ENCODE assay signal across 15 cellular contexts in genomic region chr15:52102468-52102867, GRCh38. TPM values are rescaled to one million over a fixed set of nuclear protein-coding genes. Genes with fewer than 3 reads are reported as not detected.
DNase-seq lines count a peak whose midpoint lies in the region; ATAC-seq and TF ChIP-seq lines count a peak whose summit lies in the region.
"Had no signal": no experiment of that assay in that cellular context is flagged by ENCODE, and none has a peak within 500 bp of the region (broad histone marks: within the 10 kb centered on the region; RNA-seq: fewer than 3 reads in every experiment).

No MANE protein-coding gene starts in this region.

- 0 out of 4 replicates have a peak, but pooled peaks cover 0 to 4% of the 10 kb centered on the region in 2 experiments for H3K79me1 ChIP-seq in IMR-90 (ENCODE audit: low read depth in 1 of 2, low read length in 2 of 2)

- POLR2A ChIA-PET in IMR-90 (lab: Charles Lee; ENCODE audit: unreplicated experiment): no interaction called here

- no peak overlapping the region for H3K56ac ChIP-seq in IMR-90 (ENCODE audit: extremely low read depth, insufficient read depth, low read length)

- H2BK120ac ChIP-seq in IMR-90 (ENCODE audit: low read depth, low read length): peak overlapping the region; percentile 80; the same call in 1 of the 2 replicates

- no peak for TF ChIP-seq RAD21 in IMR-90 (IDR thresholded peaks at IDR 0.05; ENCODE audit: low read length)

- H3K9me3 ChIP-seq in IMR-90 (ENCODE audit: control insufficient read depth, insufficient read depth, low read length): no peaks in the 10 kb centered on the region
- H3K9me3 ChIP-seq in adrenal gland (replicated peaks in 1 of 3): no peaks in the 10 kb centered on the region
- H3K9me3 ChIP-seq: HAP-1, thoracic aorta had no signal

- H3K4me1 ChIP-seq in IMR-90 (ENCODE audit: control insufficient read depth, insufficient read depth, low read length) (peaks cover 7% of the 10 kb centered on the region), adrenal gland (replicated peaks in 1 of 2) (peaks cover 7 to 28% of the 10 kb centered on the region in 2 donors)

- peak overlapping the region; percentile 2; the same call in 1 of the 2 replicates for H3K4ac ChIP-seq in IMR-90 (ENCODE audit: low read depth, low read length)

- H2BK5ac ChIP-seq in IMR-90 (ENCODE audit: low read depth, low read length, poor library complexity, severe bottlenecking): no peak overlapping the region

- H3K27me3 ChIP-seq in IMR-90 (ENCODE audit: control insufficient read depth, insufficient read depth, low read length) (no peaks in the 10 kb centered on the region), adrenal gland (no peaks in the 10 kb centered on the region)

- H4K91ac ChIP-seq in IMR-90 (ENCODE audit: insufficient read depth, low read depth, low read length): no peak overlapping the region

- ATAC-seq in IMR-90 (ENCODE audit: low read depth) (peak; percentile 60), HG02840 (IDR thresholded peaks at IDR 0.05; ENCODE audit: low FRiP score, unreplicated experiment) (no peak)

- no peak overlapping the region for H3K23ac ChIP-seq in IMR-90 (ENCODE audit: low read depth, low read length)

- peak overlapping the region; percentile 3 for H2BK20ac ChIP-seq in IMR-90 (ENCODE audit: low read depth, low read length)

- no peak overlapping the region for H3K4me2 ChIP-seq in IMR-90 (ENCODE audit: low read depth, low read length)

- H2BK15ac ChIP-seq in IMR-90 (ENCODE audit: low read depth, low read length): no peak overlapping the region

- H3K9me1 ChIP-seq in IMR-90 (ENCODE audit: insufficient read depth, low read length): peaks cover 6% of the 10 kb centered on the region

- in situ Hi-C loops in IMR-90 (cut with MboI; ENCODE audit: low sequenced_read_pairs): no loop called here
- in situ Hi-C loops in astrocyte of the cerebellum (cut with HindIII; ENCODE audit: low sequenced_read_pairs): no loop called here

- BruUV-seq in IMR-90 (replicated peaks; lab: Mats Ljungman, UMichigan): no TSS peak

- DNase-seq in AG20443 (ENCODE audit: low spot score) (peak; percentile 63), IMR-90 (peak; percentile 92), astrocyte of the cerebellum (ENCODE audit: low read depth) (peak; percentile 63), glomerular visceral epithelial cell (ENCODE audit: extremely low spot score) (peak; percentile 71), medulla oblongata (ENCODE audit: extremely low spot score) (no peak), adrenal gland (no peak)
- DNase-seq in stimulated activated naive CD4-positive, alpha-beta T cell treated with Interleukin-2 at 50 U/mL for 16 hours (lab: John Stamatoyannopoulos, UW): no peak
- DNase-seq: activated CD4-positive, CD25-positive, alpha-beta regulatory T cell treated with anti-CD3 and anti-CD28 coated beads, Interleukin-2, amount 50 U/mL, for 72 hours; activated gamma-delta T cell treated with Interleukin-2 at 50 U/mL for 16 hours; effector CD8-positive, alpha-beta T cell; NCI-H1105 treated with DMSO at 0.1 percent for 48 hours; stimulated activated CD4-positive, alpha-beta T cell treated with anti-CD3 and anti-CD28 coated beads, Interleukin-2, amount 100 ng/mL, for 48 hours had no signal

- H3K27ac ChIP-seq in IMR-90 (ENCODE audit: insufficient read depth, low read length) (no peak overlapping the region), adrenal gland (no peak overlapping the region)
- H3K27ac ChIP-seq: thoracic aorta had no signal

- H3K9ac ChIP-seq in IMR-90 (ENCODE audit: low read depth, low read length): no peak overlapping the region

- H2AK9ac ChIP-seq in IMR-90 (replicated peaks; ENCODE audit: low read depth, low read length, poor library complexity): no peak overlapping the region

- H3K36me3 ChIP-seq in IMR-90 (ENCODE audit: control insufficient read depth, insufficient read depth, low read length) (no peaks in the 10 kb centered on the region), adrenal gland (replicated peaks in 1 of 2) (no peaks in the 10 kb centered on the region)
- H3K36me3 ChIP-seq: HAP-1, thoracic aorta had no signal

- TF ChIP-seq CTCF in IMR-90 (conservative IDR thresholded peaks at IDR 0.05; ENCODE audit: low read depth, low read length) (no peak), astrocyte of the cerebellum (IDR thresholded peaks at IDR 0.05; ENCODE audit: low read depth, low read length, missing control alignments) (no peak), adrenal gland (IDR thresholded peaks at IDR 0.05) (no peak)

- CTCF ChIA-PET in IMR-90 (lab: Yijun Ruan, JAX): interaction anchor here (1.6 kb wide), 1 partner anchor 11 kb away, joined by 4 read pairs; no protein-coding TSS in a partner anchor

- peak overlapping the region; percentile 5; the same call in 1 of the 2 replicates for H2AK5ac ChIP-seq in IMR-90 (ENCODE audit: low read depth, low read length)

- no peak overlapping the region for H3K18ac ChIP-seq in IMR-90 (ENCODE audit: low read depth, low read length)

- H4K5ac ChIP-seq in IMR-90 (ENCODE audit: low read depth, low read length): no peak overlapping the region

- dilution Hi-C loops in IMR-90 (cut with HindIII; ENCODE audit: low sequenced_read_pairs, unreplicated experiment): no loop called here

- no peaks in the 10 kb centered on the region for H4K20me1 ChIP-seq in IMR-90 (ENCODE audit: insufficient read depth, low read length)

- no peak overlapping the region for H4K8ac ChIP-seq in IMR-90 (ENCODE audit: low read depth in 2 of 2, low read length in 2 of 2)

- peak overlapping the region; percentile 53; the same call in 1 of the 2 replicates for H3K14ac ChIP-seq in IMR-90 (replicated peaks; ENCODE audit: low read depth, low read length)

- intact Hi-C loops in IMR-90 (cut with micrococcal nuclease): no loop called here
- intact Hi-C loops in adrenal gland (cut with DNase I): no loop called here

- H3K4me3 ChIP-seq in IMR-90 (ENCODE audit: insufficient read depth, low read depth, low read length): no peak overlapping the region
- H3K4me3 ChIP-seq in astrocyte of the cerebellum (ENCODE audit: low read depth, low read length): no peak overlapping the region
- H3K4me3 ChIP-seq in adrenal gland: no peak overlapping the region
- H3K4me3 ChIP-seq: HAP-1, thoracic aorta had no signal

- TF ChIP-seq POLR2A in IMR-90 (IDR thresholded peaks at IDR 0.05; ENCODE audit: low read depth, low read length) (no peak), adrenal gland (IDR thresholded peaks at IDR 0.05) (no peak)

- no CpG with 5 or more reads among the region's 2 CpGs for WGBS in IMR-90 (ENCODE audit: extremely low coverage in 2 of 2, insufficient read length in 1 of 2), 2 experiments
- WGBS in adrenal gland, 4 donors: 65 to 89% (median 83%) methylated on average over 2 of the region's 2 CpGs

- no peak overlapping the region for H2AFZ ChIP-seq in IMR-90 (replicated peaks; ENCODE audit: low read length, poor library complexity)

TF ChIP-seq in IMR-90, 13 proteins besides CTCF, POLR2A, EP300 and RAD21:
- no peak for TF ChIP-seq MXI1 (IDR thresholded peaks at IDR 0.05; ENCODE audit: borderline replicate concordance, low read depth, low read length)
- TF ChIP-seq MAZ (IDR thresholded peaks at IDR 0.05; ENCODE audit: borderline replicate concordance, low read depth, low read length): no peak
- TF ChIP-seq SMC3 (IDR thresholded peaks at IDR 0.05; ENCODE audit: low read depth, low read length): no peak
- TF ChIP-seq CHD1 (IDR thresholded peaks at IDR 0.05; ENCODE audit: low read depth, low read length): no peak
- TF ChIP-seq CEBPB (IDR thresholded peaks at IDR 0.05; ENCODE audit: low read depth, low read length): peak; percentile 94
- TF ChIP-seq FOS (IDR thresholded peaks at IDR 0.05; ENCODE audit: low read depth, low read length): 0 out of 2 replicates have a peak, but pooled peaks have one; percentile 9

RNA-seq across cellular contexts. Expression of gene BCL2L10, which starts 10.1 kb away (rescaled TPM):
- total RNA-seq in IMR-90 (2012; rRNA removed) (not detected in 2 replicates), adrenal gland (1 to 10 TPM in 7 of 8 donors, under 1 TPM in 1; 0.91 to 9.9 (median 3.8) TPM)
- polyA plus RNA-seq in IMR-90 (2012; rRNA removed) (not detected in 2 replicates), adrenal gland (1 to 10 TPM; 2.0 to 2.5 (median 2.0) TPM)
- polyA plus RNA-seq in IMR-90 (2012; cell fraction: cytosol; rRNA removed): 0.07 and 0.08 TPM in 2 replicates
- polyA plus RNA-seq in IMR-90 (2012; cell fraction: nucleus; rRNA removed; ENCODE audit: low replicate concordance): 0.10 and 0.31 TPM in 2 replicates
- total RNA-seq: thoracic aorta had no signal

Comparison
In these comparisons a context has a peak if more than half of its experiments do, and no peak if none do; other contexts are left out.
1. DNase-seq: peak in AG20443 (single experiment), IMR-90 (single experiment), astrocyte of the cerebellum (single experiment) and glomerular visceral epithelial cell (single experiment); none in stimulated activated naive CD4-positive, alpha-beta T cell treated with Interleukin-2 at 50 U/mL for 16 hours (single experiment), medulla oblongata (single experiment) and adrenal gland (0 of 7).